ENCODE assay signal across 24 cellular contexts in genomic region chr14:70816525-70816924, GRCh38. TPM values are rescaled to one million over a fixed set of nuclear protein-coding genes. Genes with fewer than 3 reads are reported as not detected.
DNase-seq lines count a peak whose midpoint lies in the region; ATAC-seq and TF ChIP-seq lines count a peak whose summit lies in the region.
"Had no signal": no experiment of that assay in that cellular context is flagged by ENCODE, and none has a peak within 500 bp of the region (broad histone marks: within the 10 kb centered on the region; RNA-seq: fewer than 3 reads in every experiment).

No MANE protein-coding gene starts in this region.

- no peak overlapping the region for H3K4ac ChIP-seq in neuronal stem cell (ENCODE audit: low read length)

- H3K14ac ChIP-seq in neuronal stem cell (ENCODE audit: low read length), result no peak overlapping the region

- H2AK5ac ChIP-seq in neuronal stem cell (ENCODE audit: low read depth, low read length), result no peak overlapping the region

- H4K8ac ChIP-seq in neuronal stem cell (ENCODE audit: low read depth, low read length), result no peak overlapping the region

- H3K36me3 Mint-ChIP-seq in WTC11, result no peaks in the 10 kb centered on the region
- H3K36me3 Mint-ChIP-seq: CD8-positive, alpha-beta memory T cell had no signal

- peaks cover 29% of the 10 kb centered on the region for H3K27me3 Mint-ChIP-seq in WTC11 (ENCODE audit: low read depth)
- H3K27me3 Mint-ChIP-seq: CD8-positive, alpha-beta memory T cell had no signal

- no peak overlapping the region for H4K91ac ChIP-seq in neuronal stem cell (ENCODE audit: low read depth, low read length, poor library complexity)

- no peak overlapping the region for H3K27ac ChIP-seq in neuronal stem cell (replicated peaks; ENCODE audit: low read length)
- H3K27ac ChIP-seq: C4-2B had no signal

- intact Hi-C loops in Right ventricle myocardium inferior (cut with DNase I), result loop anchor here (2.0 to 10.0 kb wide), 4 partner anchors 90 to 772 kb away; partner anchors contain the start of genes MED6 and PCNX1

- H3K9me3 Mint-ChIP-seq in WTC11, result no peaks in the 10 kb centered on the region
- H3K9me3 Mint-ChIP-seq: CD8-positive, alpha-beta memory T cell; T-helper 1 cell treated with Interleukin-12 subunit alpha and Interleukin-12 subunit beta and Interleukin-4 antibody, amounts not matched to agents 30 μg/mL and 1 μg/mL, for 36 hours had no signal

- no CpG with 5 or more reads among the region's 8 CpGs for WGBS in neuronal stem cell (ENCODE audit: extremely low coverage in 2 of 2, insufficient read length in 2 of 2, insufficient replicate concordance in 1 of 2), 2 donors

- CTCF ChIA-PET in WTC11 (lab: Charles Lee), result interaction anchor here (1.4 to 2.3 kb wide), 4 partner anchors 45 to 155 kb away, joined by 5 to 20 read pairs (median 10); partner anchors contain the start of gene PCNX1

- H2BK5ac ChIP-seq in neuronal stem cell (ENCODE audit: low read length), result no peak overlapping the region

- peaks cover 0 to 22% (median 0%) of the 10 kb centered on the region in 3 experiments for H3K27me3 ChIP-seq in neuronal stem cell (ENCODE audit: control insufficient read depth in 3 of 3, insufficient read depth in 3 of 3, low read depth in 1 of 3, low read length in 3 of 3)

- H3K4me1 ChIP-seq in ES-I3 (ENCODE audit: insufficient read depth, low read length) (peaks cover 5% of the 10 kb centered on the region; the same call in 1 of the 2 replicates), neuronal stem cell (ENCODE audit: control insufficient read depth in 2 of 2, insufficient read depth in 1 of 2, low read depth in 1 of 2, low read length in 2 of 2) (peaks cover 0 to 7% of the 10 kb centered on the region in 2 donors)

- H2AFZ ChIP-seq in neuronal stem cell (ENCODE audit: low read length), result no peak overlapping the region

- no peak overlapping the region for H2BK120ac ChIP-seq in neuronal stem cell (ENCODE audit: low read depth, low read length)

- no peak overlapping the region for H3K4me3 ChIP-seq in neuronal stem cell (ENCODE audit: low read length in 2 of 2)
- H3K4me3 ChIP-seq: GM12878, K562 had no signal

- H3K9me3 ChIP-seq in ES-I3 (ENCODE audit: control insufficient read depth, insufficient read depth, low read length), result no peaks in the 10 kb centered on the region
- H3K9me3 ChIP-seq in neuronal stem cell (replicated peaks in 1 of 2; ENCODE audit: control insufficient read depth in 2 of 2, insufficient read depth in 1 of 2, low read depth in 1 of 2, low read length in 2 of 2), result no peaks in the 10 kb centered on the region
- H3K9me3 ChIP-seq: SK-N-SH had no signal

- H3K23ac ChIP-seq in neuronal stem cell (ENCODE audit: low read depth, low read length, poor library complexity), result no peak overlapping the region

- H3K9ac ChIP-seq in ES-I3 (ENCODE audit: low read depth, low read length) (peak overlapping the region; percentile 46; the same call in 1 of the 2 replicates), neuronal stem cell (ENCODE audit: low read depth, low read length, poor library complexity) (no peak overlapping the region)
- H3K9ac ChIP-seq: SK-N-SH had no signal

- no peak overlapping the region for H2BK12ac ChIP-seq in neuronal stem cell (ENCODE audit: low read length)

- peaks cover 16% of the 10 kb centered on the region for H3K4me1 Mint-ChIP-seq in WTC11

- no peak overlapping the region for H3K27ac Mint-ChIP-seq in WTC11
- H3K27ac Mint-ChIP-seq: B cell; T-helper 1 cell treated with Interleukin-12 subunit alpha and Interleukin-12 subunit beta and Interleukin-4 antibody, amounts not matched to agents 30 μg/mL and 1 μg/mL, for 36 hours had no signal

- no peak overlapping the region for H2BK15ac ChIP-seq in neuronal stem cell (ENCODE audit: low read length)

- POLR2A ChIA-PET in WTC11 (lab: Charles Lee), result no interaction called here

- DNase-seq in NCI-H69 (lab: John Stamatoyannopoulos, UW) (peak; percentile 70), WTC11 (ENCODE audit: low spot score) (no peak), neuronal stem cell (ENCODE audit: low spot score) (peak; percentile 31), NCI-H2171 treated with DMSO at 0.1 percent for 48 hours (lab: John Stamatoyannopoulos, UW) (no peak), Right ventricle myocardium inferior (ENCODE audit: missing footprints) (no peak)
- DNase-seq: CD8-positive, alpha-beta memory T cell; DMS53; GDM1; Kasumi-1; NCI-H1092 treated with DMSO at 0.1 percent for 48 hours; NCI-H1436; NCI-H187; NCI-H2081 treated with DMSO at 0.1 percent for 48 hours; NCI-H446; NCI-H524 treated with DMSO at 0.1 percent for 48 hours; SK-N-SH; SW 1271 had no signal

- ATAC-seq in WTC11, result peak; percentile 16; the same call in 1 of the 2 replicates
- no peak for ATAC-seq in GM21423 (IDR thresholded peaks at IDR 0.05; ENCODE audit: unreplicated experiment)
- no peak for ATAC-seq in Right ventricle myocardium inferior
- ATAC-seq: GM12878, K562 had no signal

- H3K4me2 ChIP-seq in neuronal stem cell (ENCODE audit: insufficient read depth, low read length, poor library complexity, severe bottlenecking), result no peak overlapping the region
- H3K4me2 ChIP-seq: SK-N-SH had no signal

- H3K36me3 ChIP-seq in ES-I3 (ENCODE audit: insufficient read depth, low read length), result no peaks in the 10 kb centered on the region
- no peaks in the 10 kb centered on the region for H3K36me3 ChIP-seq in neuronal stem cell (replicated peaks in 1 of 2; ENCODE audit: control insufficient read depth in 2 of 2, insufficient read depth in 2 of 2, low read length in 2 of 2)

- no peak overlapping the region for H3K4me3 Mint-ChIP-seq in WTC11
- H3K4me3 Mint-ChIP-seq: B cell; T-helper 1 cell treated with Interleukin-12 subunit alpha and Interleukin-12 subunit beta and Interleukin-4 antibody, amounts not matched to agents 30 μg/mL and 1 μg/mL, for 36 hours had no signal

- no peak overlapping the region for H3K18ac ChIP-seq in neuronal stem cell (ENCODE audit: low read length)

- no peaks in the 10 kb centered on the region for H3K79me1 ChIP-seq in neuronal stem cell (ENCODE audit: low read depth, low read length)

- no peak for TF ChIP-seq CTCF in WTC11 (IDR thresholded peaks at IDR 0.05)

TF ChIP-seq in WTC11, 78 proteins besides CTCF, POLR2A, EP300 and RAD21:
- TF ChIP-seq STAT6 (CRISPR knock-in tag; conservative IDR thresholded peaks at IDR 0.05; ENCODE audit: low read depth) (no peak), CREB1 (CRISPR knock-in tag; IDR thresholded peaks at IDR 0.05) (no peak), ZNF317 (CRISPR knock-in tag; IDR thresholded peaks at IDR 0.05; ENCODE audit: borderline replicate concordance, low read depth) (no peak), TCF7 (CRISPR knock-in tag; IDR thresholded peaks at IDR 0.05; ENCODE audit: low read depth) (no peak), ZNF423 (CRISPR knock-in tag; IDR thresholded peaks at IDR 0.05) (no peak), ATF1 (CRISPR knock-in tag; IDR thresholded peaks at IDR 0.05) (no peak), USF2 (CRISPR knock-in tag; IDR thresholded peaks at IDR 0.05) (no peak), ZBTB21 (CRISPR knock-in tag; IDR thresholded peaks at IDR 0.05; ENCODE audit: borderline replicate concordance) (no peak)
TF ChIP-seq in WTC11: peak in this region for 0.

RNA-seq across cellular contexts. Expression of gene MAP3K9, which starts 7.2 kb away (rescaled TPM):
- total RNA-seq in WTC11 (2021), result 28.0 to 29.6 TPM (median 29.4 TPM) in 3 replicates
- polyA plus RNA-seq in neuronal stem cell (2013, experiment 1 of 2), result 9.3 TPM
- polyA plus RNA-seq in neuronal stem cell (2013, experiment 2 of 2), result 9.2 TPM
- total RNA-seq in Right ventricle myocardium inferior, result 1.7 TPM

Comparison
In these comparisons a context has a peak if more than half of its experiments do, and no peak if none do; other contexts are left out.
1. DNase-seq: peak in NCI-H69 (single experiment) and neuronal stem cell (single experiment); none in WTC11 (single experiment), NCI-H2171 treated with DMSO at 0.1 percent for 48 hours (single experiment) and Right ventricle myocardium inferior (single experiment).
2. RNA of gene MAP3K9, which starts 7.2 kb away (total RNA-seq): 28.0 to 29.6 TPM in WTC11; 1.7 TPM in Right ventricle myocardium inferior (single experiment); every median in the first group is over 10 times any median in the second.